In the genomic region with DNA sequence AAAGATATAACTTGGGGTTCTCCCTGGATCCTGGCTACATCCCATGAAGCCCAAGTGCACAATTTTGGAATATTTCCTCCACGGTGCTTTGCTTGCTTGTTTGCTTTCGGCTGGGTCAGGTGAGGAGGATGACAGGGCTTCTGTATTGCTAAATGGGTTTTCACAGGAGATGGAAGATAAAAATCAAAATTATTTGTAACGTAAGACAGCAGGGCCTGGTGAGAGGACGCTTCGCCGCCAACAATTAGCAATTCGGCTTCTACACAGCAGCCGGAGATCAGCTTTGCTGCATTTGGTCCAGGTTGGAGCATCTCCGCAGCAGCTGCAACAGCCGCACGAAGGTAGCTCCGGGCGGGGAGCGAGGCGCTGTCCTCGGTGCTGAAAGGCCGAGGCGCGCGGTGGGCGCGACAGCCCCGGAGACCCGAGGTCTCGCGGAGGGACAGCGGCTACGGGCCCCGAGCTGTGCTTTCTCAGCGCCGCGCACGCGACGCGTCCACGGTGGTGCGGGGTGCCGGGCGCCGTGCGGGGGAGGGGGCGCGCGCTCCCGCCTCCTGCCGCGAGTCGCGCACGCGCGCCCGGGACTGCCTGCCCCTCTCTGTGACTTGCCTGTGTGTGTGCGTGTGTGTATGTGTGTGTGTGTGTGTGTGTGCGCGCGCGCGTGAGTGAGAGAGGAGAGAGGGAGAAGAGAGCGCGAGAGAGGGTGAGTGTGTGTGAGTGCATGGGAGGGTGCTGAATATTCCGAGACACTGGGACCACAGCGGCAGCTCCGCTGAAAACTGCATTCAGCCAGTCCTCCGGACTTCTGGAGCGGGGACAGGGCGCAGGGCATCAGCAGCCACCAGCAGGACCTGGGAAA, we compare ENCODE assay signal across 8 cellular contexts. TPM values are rescaled to one million over a fixed set of nuclear protein-coding genes. Genes with fewer than 3 reads are reported as not detected.
DNase-seq lines count a peak whose midpoint lies in the region; ATAC-seq and TF ChIP-seq lines count a peak whose summit lies in the region.

A gene (plus strand): TSS at position 703 of the 856 bp plus-strand sequence. CDS start 315 bp downstream, outside the sequence.

- H3K9me3 ChIP-seq in neuron (ENCODE audit: low read length): no peaks in the 10 kb centered on the region

- DNase-seq in GDM1 (lab: John Stamatoyannopoulos, UW) (peak; percentile 28), HuH-7 (ENCODE audit: low spot score) (peak; percentile 83), UCSD-AML1 (lab: John Stamatoyannopoulos, UW; ENCODE audit: unreplicated experiment) (peak; percentile 8), fibroblast of the aortic adventitia (ENCODE audit: low read depth) (peak; percentile 50)
- no peak for DNase-seq in effector CD4-positive, alpha-beta T cell

- peaks cover 3% of the 10 kb centered on the region for H3K27me3 ChIP-seq in neuron (ENCODE audit: insufficient read depth, low read length)

- no peak for TF ChIP-seq CTCF in fibroblast of the aortic adventitia (IDR thresholded peaks at IDR 0.05; ENCODE audit: insufficient read depth, low read length)

- H2AFZ ChIP-seq in neuron (ENCODE audit: low read depth, low read length): peak within 1 kb of the TSS; percentile 39

- no peak for ATAC-seq in HG02798 (IDR thresholded peaks at IDR 0.05; ENCODE audit: poor library complexity, unreplicated experiment)
- no peak for ATAC-seq in HG03095 (IDR thresholded peaks at IDR 0.05; ENCODE audit: unreplicated experiment)

- H3K36me3 ChIP-seq in neuron (ENCODE audit: insufficient read depth, low read length): no peaks in the 10 kb centered on the region

- H3K4me3 ChIP-seq in fibroblast of the aortic adventitia (ENCODE audit: low read depth, low read length) (peak within 1 kb of the TSS; percentile 35), neuron (ENCODE audit: low read length) (peak within 1 kb of the TSS; percentile 54)

- peaks cover 24% of the 10 kb centered on the region for H3K4me1 ChIP-seq in neuron (ENCODE audit: insufficient read depth, low read length)

RNA-seq across cellular contexts. Expression of the gene that starts here (rescaled TPM):
- total RNA-seq in fibroblast of the aortic adventitia (ENCODE audit: low replicate concordance): not detected in 2 replicates

Comparison
In these comparisons a context has a peak if more than half of its experiments do, and no peak if none do; other contexts are left out.
1. Peak in DNase-seq and H3K4me3 ChIP-seq in fibroblast of the aortic adventitia; RNA of the gene not detected or under 1 TPM.